Comparison of ENCODE assay signal across 1 cellular context in the genomic region with DNA sequence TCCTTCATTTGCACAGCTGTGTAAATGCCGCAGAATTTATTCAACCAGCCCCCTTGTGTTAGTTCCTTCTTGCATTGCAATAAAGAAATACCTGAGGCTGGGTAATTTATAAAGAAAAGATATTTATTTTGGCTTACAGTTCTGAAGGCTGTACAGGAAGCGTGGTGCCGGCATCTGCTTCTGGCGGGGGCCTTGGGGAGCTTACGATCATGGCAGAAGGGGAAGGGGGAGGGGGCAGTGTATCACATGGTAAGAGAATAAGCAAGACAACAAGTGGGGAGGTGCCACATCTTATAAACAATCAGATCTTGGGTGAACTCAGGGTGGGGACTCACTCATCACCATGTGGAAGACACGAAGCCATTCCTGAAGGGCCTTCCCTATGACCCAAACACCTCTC.
TF ChIP-seq lines count a peak whose summit lies in the region.

No MANE protein-coding gene starts in this region.

TF ChIP-seq in GM23338, 12 proteins besides CTCF, POLR2A, EP300 and RAD21 (continued from another document):
- TF ChIP-seq, protein P1, sequence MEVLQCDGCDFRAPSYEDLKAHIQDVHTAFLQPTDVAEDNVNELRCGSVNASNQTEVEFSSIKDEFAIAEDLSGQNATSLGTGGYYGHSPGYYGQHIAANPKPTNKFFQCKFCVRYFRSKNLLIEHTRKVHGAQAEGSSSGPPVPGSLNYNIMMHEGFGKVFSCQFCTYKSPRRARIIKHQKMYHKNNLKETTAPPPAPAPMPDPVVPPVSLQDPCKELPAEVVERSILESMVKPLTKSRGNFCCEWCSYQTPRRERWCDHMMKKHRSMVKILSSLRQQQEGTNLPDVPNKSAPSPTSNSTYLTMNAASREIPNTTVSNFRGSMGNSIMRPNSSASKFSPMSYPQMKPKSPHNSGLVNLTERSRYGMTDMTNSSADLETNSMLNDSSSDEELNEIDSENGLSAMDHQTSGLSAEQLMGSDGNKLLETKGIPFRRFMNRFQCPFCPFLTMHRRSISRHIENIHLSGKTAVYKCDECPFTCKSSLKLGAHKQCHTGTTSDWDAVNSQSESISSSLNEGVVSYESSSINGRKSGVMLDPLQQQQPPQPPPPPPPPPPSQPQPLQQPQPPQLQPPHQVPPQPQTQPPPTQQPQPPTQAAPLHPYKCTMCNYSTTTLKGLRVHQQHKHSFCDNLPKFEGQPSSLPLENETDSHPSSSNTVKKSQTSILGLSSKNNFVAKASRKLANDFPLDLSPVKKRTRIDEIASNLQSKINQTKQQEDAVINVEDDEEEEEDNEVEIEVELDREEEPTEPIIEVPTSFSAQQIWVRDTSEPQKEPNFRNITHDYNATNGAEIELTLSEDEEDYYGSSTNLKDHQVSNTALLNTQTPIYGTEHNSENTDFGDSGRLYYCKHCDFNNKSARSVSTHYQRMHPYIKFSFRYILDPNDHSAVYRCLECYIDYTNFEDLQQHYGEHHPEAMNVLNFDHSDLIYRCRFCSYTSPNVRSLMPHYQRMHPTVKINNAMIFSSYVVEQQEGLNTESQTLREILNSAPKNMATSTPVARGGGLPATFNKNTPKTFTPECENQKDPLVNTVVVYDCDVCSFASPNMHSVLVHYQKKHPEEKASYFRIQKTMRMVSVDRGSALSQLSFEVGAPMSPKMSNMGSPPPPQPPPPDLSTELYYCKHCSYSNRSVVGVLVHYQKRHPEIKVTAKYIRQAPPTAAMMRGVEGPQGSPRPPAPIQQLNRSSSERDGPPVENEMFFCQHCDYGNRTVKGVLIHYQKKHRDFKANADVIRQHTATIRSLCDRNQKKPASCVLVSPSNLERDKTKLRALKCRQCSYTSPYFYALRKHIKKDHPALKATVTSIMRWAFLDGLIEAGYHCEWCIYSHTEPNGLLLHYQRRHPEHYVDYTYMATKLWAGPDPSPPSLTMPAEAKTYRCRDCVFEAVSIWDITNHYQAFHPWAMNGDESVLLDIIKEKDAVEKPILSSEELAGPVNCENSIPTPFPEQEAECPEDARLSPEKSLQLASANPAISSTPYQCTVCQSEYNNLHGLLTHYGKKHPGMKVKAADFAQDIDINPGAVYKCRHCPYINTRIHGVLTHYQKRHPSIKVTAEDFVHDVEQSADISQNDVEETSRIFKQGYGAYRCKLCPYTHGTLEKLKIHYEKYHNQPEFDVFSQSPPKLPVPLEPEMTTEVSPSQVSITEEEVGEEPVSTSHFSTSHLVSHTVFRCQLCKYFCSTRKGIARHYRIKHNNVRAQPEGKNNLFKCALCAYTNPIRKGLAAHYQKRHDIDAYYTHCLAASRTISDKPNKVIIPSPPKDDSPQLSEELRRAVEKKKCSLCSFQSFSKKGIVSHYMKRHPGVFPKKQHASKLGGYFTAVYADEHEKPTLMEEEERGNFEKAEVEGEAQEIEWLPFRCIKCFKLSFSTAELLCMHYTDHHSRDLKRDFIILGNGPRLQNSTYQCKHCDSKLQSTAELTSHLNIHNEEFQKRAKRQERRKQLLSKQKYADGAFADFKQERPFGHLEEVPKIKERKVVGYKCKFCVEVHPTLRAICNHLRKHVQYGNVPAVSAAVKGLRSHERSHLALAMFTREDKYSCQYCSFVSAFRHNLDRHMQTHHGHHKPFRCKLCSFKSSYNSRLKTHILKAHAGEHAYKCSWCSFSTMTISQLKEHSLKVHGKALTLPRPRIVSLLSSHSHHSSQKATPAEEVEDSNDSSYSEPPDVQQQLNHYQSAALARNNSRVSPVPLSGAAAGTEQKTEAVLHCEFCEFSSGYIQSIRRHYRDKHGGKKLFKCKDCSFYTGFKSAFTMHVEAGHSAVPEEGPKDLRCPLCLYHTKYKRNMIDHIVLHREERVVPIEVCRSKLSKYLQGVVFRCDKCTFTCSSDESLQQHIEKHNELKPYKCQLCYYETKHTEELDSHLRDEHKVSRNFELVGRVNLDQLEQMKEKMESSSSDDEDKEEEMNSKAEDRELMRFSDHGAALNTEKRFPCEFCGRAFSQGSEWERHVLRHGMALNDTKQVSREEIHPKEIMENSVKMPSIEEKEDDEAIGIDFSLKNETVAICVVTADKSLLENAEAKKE (CRISPR knock-in tag; IDR thresholded peaks at IDR 0.05): no peak
- TF ChIP-seq ZNF114 (CRISPR knock-in tag; IDR thresholded peaks at IDR 0.05) (no peak), CREB1 (CRISPR knock-in tag; IDR thresholded peaks at IDR 0.05; ENCODE audit: low read depth) (no peak), STAT1 (IDR thresholded peaks at IDR 0.05; ENCODE audit: unreplicated experiment) (no peak), ZNF331 (CRISPR knock-in tag; IDR thresholded peaks at IDR 0.05; ENCODE audit: low read depth) (no peak), JUNB (IDR thresholded peaks at IDR 0.05; ENCODE audit: unreplicated experiment) (no peak)
TF ChIP-seq in GM23338: peak in this region for 0.
